Comparison of ENCODE assay signal across 9 cellular contexts in the genomic region with DNA sequence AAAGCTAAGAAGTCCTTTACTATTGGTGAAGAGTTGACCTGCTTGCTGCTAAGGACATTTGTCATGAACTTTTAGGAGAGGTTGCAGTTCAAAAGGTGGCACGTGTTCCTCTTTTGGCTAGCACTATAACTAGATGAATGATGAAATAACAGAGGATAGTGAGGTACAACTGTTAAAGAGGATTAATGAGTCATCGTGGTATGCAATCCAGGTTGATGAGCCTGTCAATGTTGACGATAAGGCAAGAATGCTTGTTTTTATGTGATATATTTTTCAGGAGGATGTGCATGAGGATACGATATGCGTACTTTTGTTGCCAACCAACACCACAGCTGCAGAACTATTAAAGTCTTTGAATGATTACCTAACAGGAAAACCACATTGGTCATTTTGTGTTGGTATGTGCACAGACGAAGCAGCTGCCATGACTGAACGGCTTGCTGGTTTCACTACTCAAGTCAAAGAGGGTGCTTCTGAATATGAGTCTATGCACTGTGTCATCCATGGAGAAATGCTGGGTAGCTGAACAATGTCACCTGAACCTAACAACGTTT. TPM values are rescaled to one million over a fixed set of nuclear protein-coding genes. Genes with fewer than 3 reads are reported as not detected.
DNase-seq lines count a peak whose midpoint lies in the region; ATAC-seq, FAIRE-seq and TF ChIP-seq lines count a peak whose summit lies in the region.
"Had no signal": no experiment of that assay in that cellular context is flagged by ENCODE, and none has a peak within 500 bp of the region (broad histone marks: within the 10 kb centered on the region; RNA-seq: fewer than 3 reads in every experiment).

No MANE protein-coding gene starts in this region.

- POLR2A ChIA-PET in GM12878 (lab: Charles Lee) = interaction anchor here (0.6 to 1.8 kb wide), 4 partner anchors 9 to 13 kb away, joined by 3 to 9 read pairs (median 3); a partner anchor contains a TSS

- ATAC-seq in GM18873 (IDR thresholded peaks at IDR 0.05; ENCODE audit: low FRiP score, unreplicated experiment) = peak; percentile 99
- peak; percentile 97 for ATAC-seq in HG03066 (IDR thresholded peaks at IDR 0.05; ENCODE audit: low read depth, unreplicated experiment)
- peak; percentile 97 for ATAC-seq in GM12878

- peaks cover 5% of the 10 kb centered on the region; the same call in 2 of the 3 replicates for H3K9me3 ChIP-seq in GM12878 (replicated peaks; ENCODE audit: control insufficient read depth, insufficient read depth, low read length)

- no peaks in the 10 kb centered on the region for H3K79me2 ChIP-seq in GM12878 (ENCODE audit: control insufficient read depth, insufficient read depth, low read length)

- peak overlapping the region; percentile 7; the same call in 1 of the 2 replicates for H2AFZ ChIP-seq in GM12878 (ENCODE audit: control insufficient read depth, low read depth, low read length)

- FAIRE-seq in GM12878 (lab: Jason Lieb, UNC) = peak; percentile 81

- TF ChIP-seq CTCF in AG10803 (conservative IDR thresholded peaks at IDR 0.05; ENCODE audit: low read length) (no peak), GM12878 (IDR thresholded peaks at IDR 0.05 in 2 of 3, conservative IDR thresholded peaks at IDR 0.05 in 1 of 3; ENCODE audit: control insufficient read depth in 2 of 3, extremely low read depth in 1 of 3, insufficient read depth in 1 of 3, low read depth in 3 of 3, low read length in 3 of 3) (no peak), mesothelial cell of epicardium (IDR thresholded peaks at IDR 0.05; ENCODE audit: unreplicated experiment) (no peak)

- CTCF ChIA-PET in GM12878 (lab: Yijun Ruan, JAX) = interaction anchor here (0.8 to 2.0 kb wide), 6 partner anchors 9 to 239 kb away, joined by 3 to 12 read pairs (median 4); no protein-coding TSS in a partner anchor

- TF ChIP-seq POLR2A in GM12878 (IDR thresholded peaks at IDR 0.05; ENCODE audit: low read depth, low read length) = no peak

- SMC1A ChIA-PET in GM12878 (lab: Charles Lee; ENCODE audit: uncharacterized antibody, unreplicated experiment) = interaction anchor here (1.0 to 3.8 kb wide), 5 partner anchors 11 to 52 kb away, joined by 3 to 30 read pairs (median 4); a partner anchor contains a TSS

- H3K27me3 Mint-ChIP-seq in mesothelial cell of epicardium (ENCODE audit: low read depth) = no peaks in the 10 kb centered on the region

- no peak overlapping the region for H3K9ac ChIP-seq in GM12878 (ENCODE audit: control insufficient read depth, insufficient read depth, low read length)

- no peaks in the 10 kb centered on the region for H4K20me1 ChIP-seq in GM12878 (ENCODE audit: control insufficient read depth, insufficient read depth)

- no peak overlapping the region for H3K27ac Mint-ChIP-seq in mesothelial cell of epicardium

- H3K4me3 ChIP-seq in AG10803 (ENCODE audit: low read length) (no peak overlapping the region), GM12878 (peak overlapping the region; percentile 53)

- peaks cover 6% of the 10 kb centered on the region for H3K36me3 Mint-ChIP-seq in mesothelial cell of epicardium

- H3K4me1 Mint-ChIP-seq in mesothelial cell of epicardium = no peaks in the 10 kb centered on the region

- no peaks in the 10 kb centered on the region for H3K36me3 ChIP-seq in GM12878 (ENCODE audit: control insufficient read depth in 2 of 2, insufficient read depth in 2 of 2, low read length in 1 of 2)

- in situ Hi-C loops in GM12878 (cut with MboI) = no loop called here

- peaks cover 29% of the 10 kb centered on the region for H3K4me1 ChIP-seq in GM12878 (ENCODE audit: control insufficient read depth, insufficient read depth, low read length)

- H3K4me2 ChIP-seq in GM12878 (ENCODE audit: control insufficient read depth, insufficient read depth) = peak overlapping the region; percentile 64

- H3K4me3 Mint-ChIP-seq in mesothelial cell of epicardium = no peak overlapping the region
- H3K4me3 Mint-ChIP-seq: neural crest cell had no signal

- WGBS in GM12878 (ENCODE audit: insufficient coverage, insufficient replicate concordance, low lambda C conversion rate, missing lambda C conversion rate) = 0% methylated on average over 8 of the region's 8 CpGs

- intact Hi-C loops in GM12878 (cut with micrococcal nuclease; ENCODE audit: unreplicated experiment) = loop anchor here (1.0 kb wide), 2 partner anchors 28 to 344 kb away; no protein-coding TSS in a partner anchor

- RAD21 ChIA-PET in GM12878 (lab: Charles Lee; ENCODE audit: unreplicated experiment) = interaction anchor here (1.7 to 2.5 kb wide), 2 partner anchors 11 to 28 kb away, joined by 7 read pairs; a partner anchor contains a TSS

- no peaks in the 10 kb centered on the region for H3K27me3 ChIP-seq in GM12878 (replicated peaks in 1 of 2; ENCODE audit: control insufficient read depth in 2 of 2, insufficient read depth in 2 of 2, low read length in 1 of 2)

- TF ChIP-seq EP300 in GM12878 (IDR thresholded peaks at IDR 0.05; ENCODE audit: borderline replicate concordance in 1 of 2, control insufficient read depth in 1 of 2, low read depth in 2 of 2, low read length in 2 of 2) = peak; percentile 83 to 89

- H3K27ac ChIP-seq in GM12878 (ENCODE audit: control insufficient read depth, insufficient read depth) = peak overlapping the region; percentile 47; the same call in 1 of the 2 replicates

- no peak for TF ChIP-seq RAD21 in GM12878 (IDR thresholded peaks at IDR 0.05; ENCODE audit: insufficient read depth, low read depth, low read length)

- BruUV-seq in GM12878 (replicated peaks; lab: Mats Ljungman, UMichigan) = no TSS peak

- H3K9me3 Mint-ChIP-seq in mesothelial cell of epicardium = peaks cover 14% of the 10 kb centered on the region

- DNase-seq in AG10803 (ENCODE audit: low read depth) (peak; percentile 94), RPMI7951 (ENCODE audit: low read depth) (peak; percentile 74), GM12878 (ENCODE audit: low read depth, low spot score) (peak; percentile 88), mesothelial cell of epicardium (ENCODE audit: low spot score in 2 of 2, unreplicated experiment in 2 of 2) (no peak), ecto neural progenitor cell (ENCODE audit: low spot score) (no peak)
- DNase-seq in stimulated activated CD4-positive, alpha-beta T cell treated with anti-CD3 and anti-CD28 coated beads, Interleukin-15, amount 100 ng/mL, for 48 hours (ENCODE audit: low read depth in 2 of 2) = peak; percentile 48 to 52

TF ChIP-seq in GM12878, 131 proteins besides CTCF, POLR2A, EP300 and RAD21 (continues in another document):
- TF ChIP-seq, protein P1, sequence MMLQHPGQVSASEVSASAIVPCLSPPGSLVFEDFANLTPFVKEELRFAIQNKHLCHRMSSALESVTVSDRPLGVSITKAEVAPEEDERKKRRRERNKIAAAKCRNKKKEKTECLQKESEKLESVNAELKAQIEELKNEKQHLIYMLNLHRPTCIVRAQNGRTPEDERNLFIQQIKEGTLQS (IDR thresholded peaks at IDR 0.05; ENCODE audit: borderline replicate concordance, extremely low read depth, low read depth, low read length) = no peak
- TF ChIP-seq MXI1 (IDR thresholded peaks at IDR 0.05; ENCODE audit: low read depth, low read length) = no peak
- peak; percentile 73; the same call in 1 of the 2 replicates for TF ChIP-seq EED (IDR thresholded peaks at IDR 0.05; ENCODE audit: low read depth)
- peak; percentile 48 for TF ChIP-seq CREB1 (IDR thresholded peaks at IDR 0.05; ENCODE audit: low read depth)
- TF ChIP-seq IKZF1 (conservative IDR thresholded peaks at IDR 0.05) = peak; percentile 47
- TF ChIP-seq HDGF (IDR thresholded peaks at IDR 0.05) = no peak
- TF ChIP-seq BACH1 (IDR thresholded peaks at IDR 0.05; ENCODE audit: borderline replicate concordance) = 0 out of 2 replicates have a peak, but pooled peaks have one; percentile 28
- TF ChIP-seq JUNB (IDR thresholded peaks at IDR 0.05) = peak; percentile 67
- TF ChIP-seq SMARCA5 (IDR thresholded peaks at IDR 0.05) = no peak

RNA-seq across cellular contexts. Expression of a gene that starts 10.6 kb away (rescaled TPM):
- 6.9 and 10.3 TPM in 2 replicates for total RNA-seq in RPMI7951 (2014; rRNA removed; shearing (Covaris generic))
- 25.0 and 28.0 TPM in 2 replicates for total RNA-seq in GM12878 (2013; cell fraction: nucleolus; rRNA removed)
- total RNA-seq in GM12878 (2014; rRNA removed) (3.6 and 4.3 TPM in 2 replicates), GM12878 (2014; rRNA removed; fragmentation: Illumina TruSeq; extraction: Trizol) (4.7 and 5.9 TPM in 2 replicates), GM12878 (2021) (6.7 and 7.7 TPM in 2 replicates), mesothelial cell of epicardium (14.8 to 15.7 TPM (median 15.3 TPM) in 3 replicates)
- polyA plus RNA-seq in GM12878 (2011; ENCODE audit: low read depth) = 1.9 TPM
- polyA plus RNA-seq in GM12878 (2011; rRNA removed) (2.6 and 3.6 TPM in 2 replicates), GM12878 (2014; fragmentation: Illumina TruSeq; extraction: Trizol) (3.3 and 4.8 TPM in 2 replicates), GM12878 (2014; fragmentation: Nextera tagmentation; extraction: Ambion mirVana) (1 to 10 TPM; 1.1 to 2.4 TPM), GM12878 (2014; rRNA removed) (1.4 and 1.7 TPM in 2 replicates), GM12878 (2016; fragmentation: Nextera tagmentation; extraction: Ambion mirVana) (1 to 10 TPM; 5.6 to 6.7 TPM)
- 0.91 and 2.2 TPM in 2 replicates for polyA plus RNA-seq in GM12878 (2011; cell fraction: cytosol; rRNA removed)
- polyA plus RNA-seq in GM12878 (2011; cell fraction: nucleus; rRNA removed) = 5.1 and 6.1 TPM in 2 replicates
- polyA plus RNA-seq in GM12878 (2012) = 2.4 and 2.5 TPM in 2 replicates
- 8.0 and 11.2 TPM in 2 replicates for polyA minus RNA-seq in GM12878 (2011; rRNA and poly(A)+ RNA removed)
- 1.2 and 3.7 TPM in 2 replicates for polyA minus RNA-seq in GM12878 (2011; cell fraction: cytosol; rRNA and poly(A)+ RNA removed)
- polyA minus RNA-seq in GM12878 (2011; cell fraction: nucleus; rRNA and poly(A)+ RNA removed) = 13.7 and 26.2 TPM in 2 replicates

RNA-seq across cellular contexts. Expression of a gene that starts 24.5 kb away (rescaled TPM):
- not detected in 2 replicates for total RNA-seq in RPMI7951 (2014; rRNA removed; shearing (Covaris generic))
- not detected in 2 replicates for total RNA-seq in GM12878 (2013; cell fraction: nucleolus; rRNA removed)
- total RNA-seq in GM12878 (2014; rRNA removed) (0.06 TPM in 1 of 2 replicates, not detected in the other), GM12878 (2014; rRNA removed; fragmentation: Illumina TruSeq; extraction: Trizol) (not detected in 2 replicates), GM12878 (2021) (not detected in 2 replicates), mesothelial cell of epicardium (not detected in 3 replicates)
- polyA plus RNA-seq in GM12878 (2011; ENCODE audit: low read depth) = not detected
- polyA plus RNA-seq in GM12878 (2011; rRNA removed) (not detected in 2 replicates), GM12878 (2014; fragmentation: Illumina TruSeq; extraction: Trizol) (not detected in 2 replicates), GM12878 (2014; fragmentation: Nextera tagmentation; extraction: Ambion mirVana) (not detected), GM12878 (2014; rRNA removed) (not detected in 2 replicates), GM12878 (2016; fragmentation: Nextera tagmentation; extraction: Ambion mirVana) (under 1 TPM in 1 of 2 experiments, not detected in 1; 0.31 TPM)
- polyA plus RNA-seq in GM12878 (2011; cell fraction: cytosol; rRNA removed) = not detected in 2 replicates
- not detected in 2 replicates for polyA plus RNA-seq in GM12878 (2011; cell fraction: nucleus; rRNA removed)
- 0.14 and 0.20 TPM in 2 replicates for polyA plus RNA-seq in GM12878 (2012)
- polyA minus RNA-seq in GM12878 (2011; rRNA and poly(A)+ RNA removed) = not detected in 2 replicates
- polyA minus RNA-seq in GM12878 (2011; cell fraction: cytosol; rRNA and poly(A)+ RNA removed) = not detected in 2 replicates
- not detected in 2 replicates for polyA minus RNA-seq in GM12878 (2011; cell fraction: nucleus; rRNA and poly(A)+ RNA removed)
- total RNA-seq: neural crest cell had no signal

Comparison
In these comparisons a context has a peak if more than half of its experiments do, and no peak if none do; other contexts are left out.
1. DNase-seq: peak in AG10803 (single experiment), RPMI7951 (single experiment), GM12878 (single experiment) and stimulated activated CD4-positive, alpha-beta T cell treated with anti-CD3 and anti-CD28 coated beads, Interleukin-15, amount 100 ng/mL, for 48 hours (2 of 2); none in mesothelial cell of epicardium (0 of 2) and ecto neural progenitor cell (single experiment).
2. Peak in every context shown above with its lines, with median percentiles within 50 percentile points of each other: ATAC-seq.